In genomic region chr20:20406306-20406705, GRCh38 we compare ENCODE assay signal across 22 cellular contexts. TPM values are rescaled to one million over a fixed set of nuclear protein-coding genes. Genes with fewer than 3 reads are reported as not detected.
A peak's percentile ranks its signal among the peaks of the same experiment; 100 is the strongest.
DNase-seq lines count a peak whose midpoint lies in the region; ATAC-seq and TF ChIP-seq lines count a peak whose summit lies in the region.
"Had no signal": no experiment of that assay in that cellular context is flagged by ENCODE, and none has a peak within 500 bp of the region (broad histone marks: within the 10 kb centered on the region; RNA-seq: fewer than 3 reads in every experiment).

No MANE protein-coding gene starts in this region.

- POLR2A ChIA-PET in activated CD4-positive, alpha-beta T cell treated with anti-CD3 and anti-CD28 coated beads for 36 hours (lab: Charles Lee) = no interaction called here
- POLR2A ChIA-PET in activated CD4-positive, alpha-beta T cell treated with anti-CD3 and anti-CD28 coated beads, Interleukin-2, amount 10 ng/mL, durations not matched to agents 7 days and 5 days (lab: Charles Lee) = no interaction called here

- peaks cover 17% of the 10 kb centered on the region for H3K36me3 Mint-ChIP-seq in activated CD4-positive, alpha-beta T cell treated with anti-CD3 and anti-CD28 coated beads for 36 hours (ENCODE audit: low read depth)
- no peaks in the 10 kb centered on the region for H3K36me3 Mint-ChIP-seq in activated CD4-positive, alpha-beta T cell treated with anti-CD3 and anti-CD28 coated beads, Interleukin-2, amount 10 ng/mL, durations not matched to agents 7 days and 5 days (ENCODE audit: low read depth)

- H3K27me3 ChIP-seq in SJCRH30 = no peaks in the 10 kb centered on the region
- H3K27me3 ChIP-seq: SJSA1 had no signal

- H3K4me1 Mint-ChIP-seq in activated CD4-positive, alpha-beta T cell treated with anti-CD3 and anti-CD28 coated beads for 36 hours = peaks cover 15% of the 10 kb centered on the region
- peaks cover 1% of the 10 kb centered on the region for H3K4me1 Mint-ChIP-seq in activated CD4-positive, alpha-beta T cell treated with anti-CD3 and anti-CD28 coated beads, Interleukin-2, amount 10 ng/mL, durations not matched to agents 7 days and 5 days

- no peak overlapping the region for H3K4me3 ChIP-seq in SJCRH30
- no peak overlapping the region for H3K4me3 ChIP-seq in fibroblast of mammary gland (ENCODE audit: control insufficient read depth, low read depth, low read length)
- H3K4me3 ChIP-seq: GM23338, PC-9, SJSA1 had no signal

- H3K27me3 Mint-ChIP-seq in activated CD4-positive, alpha-beta T cell treated with anti-CD3 and anti-CD28 coated beads for 36 hours = no peaks in the 10 kb centered on the region
- no peaks in the 10 kb centered on the region for H3K27me3 Mint-ChIP-seq in activated CD4-positive, alpha-beta T cell treated with anti-CD3 and anti-CD28 coated beads, Interleukin-2, amount 10 ng/mL, durations not matched to agents 7 days and 5 days

- H3K4me1 ChIP-seq in SJCRH30 = peaks cover 42% of the 10 kb centered on the region
- H3K4me1 ChIP-seq: SJSA1 had no signal

- CTCF ChIA-PET in activated CD4-positive, alpha-beta T cell treated with anti-CD3 and anti-CD28 coated beads for 36 hours (lab: Charles Lee) = no interaction called here
- CTCF ChIA-PET in activated CD4-positive, alpha-beta T cell treated with anti-CD3 and anti-CD28 coated beads, Interleukin-2, amount 10 ng/mL, durations not matched to agents 7 days and 5 days (lab: Charles Lee) = no interaction called here

- no peaks in the 10 kb centered on the region for H3K9me3 ChIP-seq in SJCRH30 (replicated peaks)
- H3K9me3 ChIP-seq: SJSA1 had no signal

- intact Hi-C loops in activated CD4-positive, alpha-beta T cell treated with anti-CD3 and anti-CD28 coated beads for 36 hours (cut with DNase I, micrococcal nuclease) = no loop called here

- no peak for DNase-seq in activated CD4-positive, alpha-beta T cell treated with anti-CD3 and anti-CD28 coated beads for 36 hours
- DNase-seq in activated CD4-positive, alpha-beta T cell treated with anti-CD3 and anti-CD28 coated beads, Interleukin-2, amount 10 ng/mL, durations not matched to agents 7 days and 5 days = no peak
- DNase-seq in SJCRH30 = peak; percentile 44 to 71
- DNase-seq in fibroblast of mammary gland (ENCODE audit: low read depth) = peak; percentile 14
- DNase-seq in OCI-M1 (lab: John Stamatoyannopoulos, UW) = no peak
- DNase-seq in NCI-H446 treated with DMSO at 0.1 percent for 48 hours (lab: John Stamatoyannopoulos, UW) = no peak
- DNase-seq: ACHN; Calu3; H9; NCI-H1092 treated with DMSO at 0.1 percent for 48 hours; NCI-H1436; NCI-H2081 treated with DMSO at 0.1 percent for 48 hours; NCI-H226; NCI-H510A treated with DMSO at 0.1 percent for 48 hours; NCI-H82; NK-92 treated with Interleukin-12 subunit alpha and Interleukin-12 subunit beta, amount 100 ng/mL, for 24 hours; PC-9 had no signal

- H3K4me3 Mint-ChIP-seq in activated CD4-positive, alpha-beta T cell treated with anti-CD3 and anti-CD28 coated beads for 36 hours = no peak overlapping the region
- H3K4me3 Mint-ChIP-seq in activated CD4-positive, alpha-beta T cell treated with anti-CD3 and anti-CD28 coated beads, Interleukin-2, amount 10 ng/mL, durations not matched to agents 7 days and 5 days = no peak overlapping the region
- H3K4me3 Mint-ChIP-seq: GM23338, H9 had no signal

- H3K27ac ChIP-seq in SJCRH30 = no peak overlapping the region; the same call in 1 of the 2 replicates
- H3K27ac ChIP-seq: 22Rv1, PC-9, SJSA1 had no signal

- peak overlapping the region; percentile 14 for H3K27ac Mint-ChIP-seq in activated CD4-positive, alpha-beta T cell treated with anti-CD3 and anti-CD28 coated beads for 36 hours
- H3K27ac Mint-ChIP-seq in activated CD4-positive, alpha-beta T cell treated with anti-CD3 and anti-CD28 coated beads, Interleukin-2, amount 10 ng/mL, durations not matched to agents 7 days and 5 days = no peak overlapping the region
- H3K27ac Mint-ChIP-seq: GM23338, H9 had no signal

- no peaks in the 10 kb centered on the region for H3K9me3 Mint-ChIP-seq in activated CD4-positive, alpha-beta T cell treated with anti-CD3 and anti-CD28 coated beads for 36 hours (ENCODE audit: low read depth)
- no peaks in the 10 kb centered on the region for H3K9me3 Mint-ChIP-seq in activated CD4-positive, alpha-beta T cell treated with anti-CD3 and anti-CD28 coated beads, Interleukin-2, amount 10 ng/mL, durations not matched to agents 7 days and 5 days
- H3K9me3 Mint-ChIP-seq: GM23338, H9 had no signal

- ATAC-seq in activated CD4-positive, alpha-beta T cell treated with anti-CD3 and anti-CD28 coated beads for 36 hours = no peak
- no peak for ATAC-seq in GM18858 (IDR thresholded peaks at IDR 0.05; ENCODE audit: unreplicated experiment)
- ATAC-seq: GM23338, Right ventricle myocardium inferior had no signal

- TF ChIP-seq CTCF in fibroblast of mammary gland (conservative IDR thresholded peaks at IDR 0.05; ENCODE audit: control insufficient read depth, insufficient read depth, low read depth, low read length) = no peak

- no peaks in the 10 kb centered on the region for H3K36me3 ChIP-seq in SJCRH30
- H3K36me3 ChIP-seq: SJSA1 had no signal

RNA-seq across cellular contexts. Expression of gene INSM1, which starts 38.4 kb away (rescaled TPM):
- total RNA-seq in activated CD4-positive, alpha-beta T cell treated with anti-CD3 and anti-CD28 coated beads for 36 hours = 1 to 10 TPM; 6.1 to 6.8 TPM
- total RNA-seq in activated CD4-positive, alpha-beta T cell treated with anti-CD3 and anti-CD28 coated beads, Interleukin-2, amount 10 ng/mL, durations not matched to agents 7 days and 5 days = not detected
- total RNA-seq in SJCRH30 (2014; rRNA removed; shearing (Covaris generic)) = 5.5 and 6.3 TPM in 2 replicates
- total RNA-seq: Calu3, PC-9, Right ventricle myocardium inferior, SJSA1 had no signal

Comparison
In these comparisons a context has a peak if more than half of its experiments do, and no peak if none do; other contexts are left out.
1. DNase-seq: peak in SJCRH30 (2 of 2) and fibroblast of mammary gland (single experiment); none in activated CD4-positive, alpha-beta T cell treated with anti-CD3 and anti-CD28 coated beads for 36 hours (single experiment), activated CD4-positive, alpha-beta T cell treated with anti-CD3 and anti-CD28 coated beads, Interleukin-2, amount 10 ng/mL, durations not matched to agents 7 days and 5 days (single experiment), OCI-M1 (single experiment) and NCI-H446 treated with DMSO at 0.1 percent for 48 hours (single experiment).